ENCODE assay signal across 9 cellular contexts in the genomic region with DNA sequence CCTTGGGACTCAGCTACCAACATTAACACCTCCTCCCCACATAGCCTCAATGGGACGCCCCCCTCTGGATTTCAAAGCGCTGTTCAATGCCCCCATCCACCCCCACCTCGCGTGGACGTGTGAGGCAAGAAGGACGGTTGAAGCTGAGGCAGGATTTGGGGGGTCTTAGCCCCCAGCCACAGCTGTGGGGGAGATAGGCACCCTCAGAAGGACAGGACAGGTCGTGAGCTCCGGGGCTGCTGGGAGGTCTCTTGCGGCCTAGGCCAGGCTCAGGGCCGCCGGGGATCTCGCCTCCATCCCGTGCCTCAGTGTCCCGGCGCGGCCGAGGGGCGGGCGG. TPM values are rescaled to one million over a fixed set of nuclear protein-coding genes. Genes with fewer than 3 reads are reported as not detected.
DNase-seq lines count a peak whose midpoint lies in the region; ATAC-seq and TF ChIP-seq lines count a peak whose summit lies in the region.
"Had no signal": no experiment of that assay in that cellular context is flagged by ENCODE, and none has a peak within 500 bp of the region (broad histone marks: within the 10 kb centered on the region; RNA-seq: fewer than 3 reads in every experiment).

No MANE protein-coding gene starts in this region.

- H3K9ac ChIP-seq in adipocyte (ENCODE audit: low read length), result peak overlapping the region; percentile 65

- peak; percentile 67 for DNase-seq in activated CD8-positive, alpha-beta memory T cell treated with anti-CD3 and anti-CD28 coated beads for 24 hours
- DNase-seq in activated CD8-positive, alpha-beta memory T cell treated with anti-CD3 and anti-CD28 coated beads, Interleukin-2, amount 50 U/mL, for 4 hours, result no peak
- no peak for DNase-seq in adipocyte (ENCODE audit: low read depth)
- no peak for DNase-seq in right lobe of liver
- no peak for DNase-seq in DMS53 treated with DMSO at 0.1 percent for 48 hours (lab: John Stamatoyannopoulos, UW; ENCODE audit: unreplicated experiment)
- no peak for DNase-seq in retina
- DNase-seq in GM03348 (ENCODE audit: low spot score), result no peak

- TF ChIP-seq POLR2A in right lobe of liver (IDR thresholded peaks at IDR 0.05), result no peak

- H3K27me3 ChIP-seq in adipocyte (replicated peaks; ENCODE audit: control insufficient read depth, insufficient read depth, low read length), result peaks cover 9% of the 10 kb centered on the region
- no peaks in the 10 kb centered on the region for H3K27me3 ChIP-seq in right lobe of liver
- H3K27me3 ChIP-seq in thymus (ENCODE audit: control insufficient read depth, insufficient read depth), result no peaks in the 10 kb centered on the region

- peak overlapping the region in 1 of 3 donors; percentile 31 for H3K27ac ChIP-seq in right lobe of liver
- no peak overlapping the region for H3K27ac ChIP-seq in thymus (ENCODE audit: low read depth)

- no peaks in the 10 kb centered on the region for H3K36me3 ChIP-seq in adipocyte (ENCODE audit: control insufficient read depth, insufficient read depth, low read length, severe bottlenecking)
- H3K36me3 ChIP-seq in right lobe of liver, result no peaks in the 10 kb centered on the region
- H3K36me3 ChIP-seq in thymus (ENCODE audit: control insufficient read depth, insufficient read depth), result no peaks in the 10 kb centered on the region

- H3K4me3 ChIP-seq in adipocyte (ENCODE audit: low read length) (peak overlapping the region; percentile 87), right lobe of liver (peak overlapping the region in 2 of 3 donors; percentile 54 to 55), thymus (ENCODE audit: low read length) (peak overlapping the region; percentile 65)

- H3K4me1 ChIP-seq in adipocyte (ENCODE audit: control insufficient read depth, insufficient read depth, low read length) (peaks cover 21% of the 10 kb centered on the region), right lobe of liver (no peaks in the 10 kb centered on the region), thymus (ENCODE audit: control insufficient read depth, insufficient read depth, low read length) (peaks cover 5% of the 10 kb centered on the region)

- WGBS in right lobe of liver (ENCODE audit: insufficient coverage, low coverage, low lambda C conversion rate, missing lambda C conversion rate), result 11% methylated on average over 5 of the region's 19 CpGs
- WGBS in thymus, result 8% methylated on average over 19 of the region's 19 CpGs

- ATAC-seq in right lobe of liver, result no peak

- H3K9me3 ChIP-seq in adipocyte (ENCODE audit: control insufficient read depth, low read length) (no peaks in the 10 kb centered on the region), right lobe of liver (no peaks in the 10 kb centered on the region), thymus (ENCODE audit: control insufficient read depth) (no peaks in the 10 kb centered on the region)

- intact Hi-C loops in right lobe of liver (cut with DNase I), result no loop called here

- no peak for TF ChIP-seq CTCF in right lobe of liver (IDR thresholded peaks at IDR 0.05)

RNA-seq across cellular contexts. Expression of a gene that starts 8.3 kb away (rescaled TPM):
- total RNA-seq in right lobe of liver, result not detected
- 0.02 TPM for polyA plus RNA-seq in thymus
- total RNA-seq: omental fat pad had no signal

RNA-seq across cellular contexts. Expression of a gene that starts 23.0 kb away (rescaled TPM):
- total RNA-seq in right lobe of liver, result 10 to 100 TPM; 22.0 to 29.1 (median 26.7) TPM
- polyA plus RNA-seq in thymus, result 53.3 TPM

RNA-seq across cellular contexts. Expression of a gene that starts 35.5 kb away (rescaled TPM):
- total RNA-seq in right lobe of liver, result 10 to 100 TPM; 20.3 to 29.2 (median 23.9) TPM
- 17.6 TPM for polyA plus RNA-seq in thymus

RNA-seq across cellular contexts. Expression of a gene that starts 45.0 kb away (rescaled TPM):
- total RNA-seq in right lobe of liver, result 10 to 100 TPM; 17.6 to 27.1 (median 20.8) TPM
- 57.9 TPM for polyA plus RNA-seq in thymus

RNA-seq across cellular contexts. Expression of a gene that starts 49.1 kb away (rescaled TPM):
- total RNA-seq in right lobe of liver, result 100 to 1,000 TPM; 122 to 170 (median 146) TPM
- 1,604 TPM for polyA plus RNA-seq in thymus
